In the genomic region with DNA sequence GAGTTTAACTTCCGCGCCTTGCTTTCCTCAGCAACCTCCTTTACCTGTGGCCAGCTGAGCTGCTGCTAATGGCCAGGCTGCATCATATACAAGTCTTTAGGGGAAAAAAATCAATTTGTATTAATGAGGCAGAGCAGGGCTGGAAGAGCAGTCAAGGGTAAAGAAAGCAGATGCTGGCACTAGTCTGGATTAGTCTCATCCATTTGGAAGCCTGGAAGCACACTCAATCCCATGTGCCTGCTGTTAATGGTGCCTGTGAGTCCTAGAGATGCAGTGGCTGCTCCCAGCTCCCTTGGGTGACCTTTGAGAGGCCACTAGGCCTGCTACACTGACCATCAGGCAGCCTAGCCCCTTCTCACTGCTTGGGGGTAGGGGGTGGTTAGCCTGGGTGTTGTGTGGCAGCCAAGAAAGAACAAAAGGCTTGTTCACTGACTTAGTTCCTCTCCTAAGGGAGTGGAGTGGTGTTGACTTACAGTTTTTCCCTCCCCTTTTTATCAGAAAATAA, we compare ENCODE assay signal across 1 cellular context.
TF ChIP-seq lines count a peak whose summit lies in the region.

No MANE protein-coding gene starts in this region.

TF ChIP-seq in H1, 55 proteins besides CTCF, POLR2A, EP300 and RAD21 (continued from another document):
- no peak for TF ChIP-seq SIX5 (IDR thresholded peaks at IDR 0.05; ENCODE audit: low read depth, low read length)
- TF ChIP-seq CBX5 (IDR thresholded peaks at IDR 0.05; ENCODE audit: low read depth, low read length): no peak
- no peak for TF ChIP-seq RXRA (IDR thresholded peaks at IDR 0.05; ENCODE audit: insufficient read depth, low read depth, low read length)
- no peak for TF ChIP-seq TAF1 (IDR thresholded peaks at IDR 0.05; ENCODE audit: low read depth, low read length)
- TF ChIP-seq NRF1 (IDR thresholded peaks at IDR 0.05; ENCODE audit: low read depth, low read length): no peak
TF ChIP-seq in H1: peak in this region for 0.
